ENCODE assay signal across 8 cellular contexts in genomic region chr1:241848680-241849344, GRCh38. TPM values are rescaled to one million over a fixed set of nuclear protein-coding genes. Genes with fewer than 3 reads are reported as not detected.
DNase-seq lines count a peak whose midpoint lies in the region; ATAC-seq lines count a peak whose summit lies in the region.

No MANE protein-coding gene starts in this region.

- H3K27ac ChIP-seq in naive thymus-derived CD4-positive, alpha-beta T cell (ENCODE audit: low read depth, low read length), result no peak overlapping the region

- peaks cover 43% of the 10 kb centered on the region for H3K36me3 Mint-ChIP-seq in activated naive CD8-positive, alpha-beta T cell treated with anti-CD3 and anti-CD28 coated beads, Interleukin-2, amount 50 U/mL, for 24 hours (ENCODE audit: low read depth)
- H3K36me3 Mint-ChIP-seq in naive thymus-derived CD4-positive, alpha-beta T cell, result peaks cover 0 to 8% (median 0%) of the 10 kb centered on the region in 5 donors

- ATAC-seq in HG03025 (IDR thresholded peaks at IDR 0.05; ENCODE audit: low FRiP score, unreplicated experiment), result peak; percentile 15
- no peak for ATAC-seq in activated naive CD8-positive, alpha-beta T cell treated with anti-CD3 and anti-CD28 coated beads, Interleukin-2, amount 50 U/mL, for 24 hours
- ATAC-seq in naive thymus-derived CD4-positive, alpha-beta T cell, result no peak
- ATAC-seq in GM18861 (IDR thresholded peaks at IDR 0.05; ENCODE audit: unreplicated experiment), result no peak
- no peak for ATAC-seq in activated CD4-positive, CD25-positive, alpha-beta regulatory T cell treated with anti-CD3 and anti-CD28 coated beads, Interleukin-2, amount 50 U/mL, for 24 hours
- ATAC-seq in HG03097 (IDR thresholded peaks at IDR 0.05; ENCODE audit: low FRiP score, unreplicated experiment), result no peak
- no peak for ATAC-seq in GM21423 (IDR thresholded peaks at IDR 0.05; ENCODE audit: unreplicated experiment)

- no peaks in the 10 kb centered on the region for H3K9me3 Mint-ChIP-seq in activated naive CD8-positive, alpha-beta T cell treated with anti-CD3 and anti-CD28 coated beads, Interleukin-2, amount 50 U/mL, for 24 hours
- H3K9me3 Mint-ChIP-seq in naive thymus-derived CD4-positive, alpha-beta T cell, result no peaks in the 10 kb centered on the region

- H3K4me1 ChIP-seq in naive thymus-derived CD4-positive, alpha-beta T cell (ENCODE audit: control insufficient read depth in 2 of 2, insufficient read depth in 2 of 2, low read length in 2 of 2), result peaks cover 6 to 12% of the 10 kb centered on the region in 2 donors

- peak overlapping the region; percentile 96 for H3K4me3 ChIP-seq in naive thymus-derived CD4-positive, alpha-beta T cell (ENCODE audit: low read length)

- no peaks in the 10 kb centered on the region for H3K27me3 Mint-ChIP-seq in activated naive CD8-positive, alpha-beta T cell treated with anti-CD3 and anti-CD28 coated beads, Interleukin-2, amount 50 U/mL, for 24 hours
- peaks cover 0 to 4% (median 0%) of the 10 kb centered on the region in 5 donors for H3K27me3 Mint-ChIP-seq in naive thymus-derived CD4-positive, alpha-beta T cell

- H3K4me1 Mint-ChIP-seq in activated naive CD8-positive, alpha-beta T cell treated with anti-CD3 and anti-CD28 coated beads, Interleukin-2, amount 50 U/mL, for 24 hours, result peaks cover 28% of the 10 kb centered on the region
- peaks cover 7 to 42% (median 17%) of the 10 kb centered on the region in 7 donors for H3K4me1 Mint-ChIP-seq in naive thymus-derived CD4-positive, alpha-beta T cell

- H3K27ac Mint-ChIP-seq in activated naive CD8-positive, alpha-beta T cell treated with anti-CD3 and anti-CD28 coated beads, Interleukin-2, amount 50 U/mL, for 24 hours, result peak overlapping the region; percentile 94
- H3K27ac Mint-ChIP-seq in naive thymus-derived CD4-positive, alpha-beta T cell, result peak overlapping the region in 8 of 9 donors; percentile 47 to 99 (median 97)

- CTCF ChIA-PET in naive thymus-derived CD4-positive, alpha-beta T cell (lab: Charles Lee), result no interaction called here

- H3K27me3 ChIP-seq in naive thymus-derived CD4-positive, alpha-beta T cell (ENCODE audit: control insufficient read depth in 2 of 2, insufficient read depth in 2 of 2, low read length in 2 of 2), result no peaks in the 10 kb centered on the region

- DNase-seq in ELR (ENCODE audit: low read depth), result peak; percentile 45
- DNase-seq in activated naive CD8-positive, alpha-beta T cell treated with anti-CD3 and anti-CD28 coated beads, Interleukin-2, amount 50 U/mL, for 24 hours, result no peak
- DNase-seq in naive thymus-derived CD4-positive, alpha-beta T cell, result no peak

- peaks cover 0 to 3% (median 0%) of the 10 kb centered on the region in 3 experiments for H3K36me3 ChIP-seq in naive thymus-derived CD4-positive, alpha-beta T cell (ENCODE audit: control insufficient read depth in 2 of 3, insufficient read depth in 3 of 3, low read length in 3 of 3)

- peak overlapping the region; percentile 97 for H3K4me3 Mint-ChIP-seq in activated naive CD8-positive, alpha-beta T cell treated with anti-CD3 and anti-CD28 coated beads, Interleukin-2, amount 50 U/mL, for 24 hours
- H3K4me3 Mint-ChIP-seq in naive thymus-derived CD4-positive, alpha-beta T cell, result peak overlapping the region; percentile 87 to 99 (median 96)

- H3K9me3 ChIP-seq in naive thymus-derived CD4-positive, alpha-beta T cell (ENCODE audit: control insufficient read depth in 2 of 3, low read length in 3 of 3), result no peaks in the 10 kb centered on the region

- intact Hi-C loops in naive thymus-derived CD4-positive, alpha-beta T cell (cut with micrococcal nuclease), result loop anchor here in 1 of 2 donors (1.0 to 5.0 kb wide), 2 partner anchors 149 to 1478 kb away; no protein-coding TSS in a partner anchor

- POLR2A ChIA-PET in naive thymus-derived CD4-positive, alpha-beta T cell (lab: Charles Lee), result no interaction called here

RNA-seq across cellular contexts. Expression of gene EXO1, which starts 0.8 kb away (rescaled TPM):
- total RNA-seq in naive thymus-derived CD4-positive, alpha-beta T cell, result 10 to 100 TPM in 1 of 5 experiments, 1 to 10 TPM in 2, under 1 TPM in 2; 0.11 to 29.8 (median 1.0) TPM
- polyA plus RNA-seq in naive thymus-derived CD4-positive, alpha-beta T cell, result not detected
